8 cellular contexts compared by ENCODE assay signal in the genomic region with DNA sequence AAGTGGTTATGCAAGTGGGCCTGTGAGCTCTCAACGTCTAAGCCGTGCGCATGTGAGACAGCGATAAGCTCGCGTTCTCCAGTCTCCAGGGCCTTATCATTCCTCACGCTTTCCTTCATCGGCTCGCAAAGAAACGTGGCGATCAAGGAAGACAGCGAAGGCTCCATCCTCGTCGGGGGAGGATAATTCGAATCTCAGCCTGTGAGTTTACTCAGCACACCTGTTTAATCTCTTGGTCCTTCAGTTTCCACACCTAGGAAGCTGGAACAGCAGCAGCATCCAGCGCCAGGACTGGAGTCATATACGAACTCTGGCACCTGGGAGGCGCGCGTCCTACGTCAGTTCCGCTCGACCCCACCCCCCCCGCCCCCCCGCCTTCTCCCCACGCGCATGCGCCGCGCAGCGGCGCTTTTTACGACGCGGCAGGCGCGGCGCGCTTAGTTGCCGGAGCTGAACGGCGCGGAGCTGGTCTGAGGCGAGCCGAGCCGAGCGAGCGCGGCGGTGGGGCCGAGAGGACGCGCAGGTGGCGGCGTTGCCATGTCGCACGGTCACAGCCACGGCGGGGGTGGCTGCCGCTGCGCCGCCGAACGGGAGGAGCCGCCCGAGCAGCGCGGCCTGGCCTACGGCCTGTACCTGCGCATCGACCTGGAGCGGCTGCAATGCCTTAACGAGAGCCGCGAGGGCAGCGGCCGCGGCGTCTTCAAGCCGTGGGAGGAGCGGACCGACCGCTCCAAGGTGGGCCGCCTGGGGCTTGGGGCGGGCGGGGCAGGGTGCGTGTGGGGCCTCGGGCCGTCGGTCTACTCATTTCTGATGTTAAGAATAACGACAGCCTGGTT. TPM values are rescaled to one million over a fixed set of nuclear protein-coding genes. Genes with fewer than 3 reads are reported as not detected.
DNase-seq lines count a peak whose midpoint lies in the region; ATAC-seq and TF ChIP-seq lines count a peak whose summit lies in the region.

A gene with protein sequence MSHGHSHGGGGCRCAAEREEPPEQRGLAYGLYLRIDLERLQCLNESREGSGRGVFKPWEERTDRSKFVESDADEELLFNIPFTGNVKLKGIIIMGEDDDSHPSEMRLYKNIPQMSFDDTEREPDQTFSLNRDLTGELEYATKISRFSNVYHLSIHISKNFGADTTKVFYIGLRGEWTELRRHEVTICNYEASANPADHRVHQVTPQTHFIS (plus strand): TSS at position 440 of the 836 bp plus-strand sequence. CDS start 98 bp downstream, at position 538.

- no peaks in the 10 kb centered on the region for H3K27me3 ChIP-seq in kidney epithelial cell (ENCODE audit: control insufficient read depth, insufficient read depth, low read length)

- in situ Hi-C loops in ACHN (cut with HindIII; ENCODE audit: low pct_ligation_motif_present, low pct_unique_long_range_greater_than_20kb, low sequenced_read_pairs) (no loop called here), GM18951 (cut with MboI; ENCODE audit: low sequenced_read_pairs, unreplicated experiment) (no loop called here)

- ATAC-seq in HG03354 (IDR thresholded peaks at IDR 0.05; ENCODE audit: poor library complexity, severe bottlenecking, unreplicated experiment): peak; percentile 83

- peak; percentile 82 for DNase-seq in ACHN
- DNase-seq in NCI-H510A (lab: John Stamatoyannopoulos, UW): peak; percentile 77
- peak; percentile 82 for DNase-seq in activated CD4-positive, CD25-positive, alpha-beta regulatory T cell treated with anti-CD3 and anti-CD28 coated beads, Interleukin-2, amount 50 U/mL, for 72 hours
- peak; percentile 87 for DNase-seq in cerebellar cortex (ENCODE audit: low spot score)
- DNase-seq in kidney epithelial cell (ENCODE audit: low read depth): no peak
- DNase-seq in stimulated activated CD4-positive, alpha-beta T cell treated with anti-CD3 and anti-CD28 coated beads, Interleukin-15, amount 100 ng/mL, for 24 hours: peak; percentile 85

- H3K4me3 ChIP-seq in kidney epithelial cell (ENCODE audit: low read depth, low read length): peak within 1 kb of the TSS; percentile 56

- no peaks in the 10 kb centered on the region for H3K36me3 ChIP-seq in kidney epithelial cell (ENCODE audit: control insufficient read depth, insufficient read depth, low read length)

- no peak for TF ChIP-seq CTCF in kidney epithelial cell (IDR thresholded peaks at IDR 0.05; ENCODE audit: insufficient read depth, low read length, poor library complexity, severe bottlenecking)

- peak; percentile 98 for TF ChIP-seq POLR2A in GM18951 (IDR thresholded peaks at IDR 0.05; ENCODE audit: extremely low read depth, insufficient read depth, insufficient read length)

RNA-seq across cellular contexts. Expression of the gene that starts here (rescaled TPM):
- total RNA-seq in kidney epithelial cell: 33.6 and 37.6 TPM in 2 replicates
